Comparison of ENCODE assay signal across 13 cellular contexts in the genomic region with DNA sequence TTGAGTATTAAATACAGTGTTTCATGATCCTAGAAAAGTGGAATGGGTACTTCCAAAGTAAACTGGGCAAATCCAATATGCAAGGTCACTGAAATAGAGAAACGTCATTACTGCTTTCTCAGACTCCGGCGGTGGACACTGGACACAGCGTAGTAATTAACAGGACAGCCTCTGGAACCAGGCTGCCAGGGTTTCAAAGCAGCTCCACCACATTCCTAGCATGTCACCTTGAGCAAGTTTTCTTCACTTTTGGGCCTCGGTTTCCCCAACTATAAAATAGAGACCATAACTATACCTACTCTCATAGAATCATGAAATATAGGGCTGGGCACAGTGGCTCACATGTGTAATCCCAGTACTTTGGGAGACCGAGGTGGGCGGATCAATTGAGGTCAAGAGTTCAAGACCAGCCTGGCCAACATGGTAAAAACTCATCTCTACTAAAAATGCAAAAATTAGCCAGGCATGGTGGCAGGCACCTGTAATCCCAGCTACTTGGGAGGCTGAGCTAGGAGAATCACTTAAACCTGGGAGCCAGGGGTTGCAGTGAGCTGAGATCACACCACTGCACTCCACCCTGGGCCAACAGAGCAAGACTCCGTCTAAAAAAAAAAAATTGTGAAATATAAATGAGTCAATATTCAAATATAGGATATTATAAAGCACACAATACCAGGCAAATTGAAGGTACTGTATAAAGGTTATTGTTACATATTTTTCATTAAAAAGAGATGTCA. TPM values are rescaled to one million over a fixed set of nuclear protein-coding genes. Genes with fewer than 3 reads are reported as not detected.
DNase-seq lines count a peak whose midpoint lies in the region; ATAC-seq and TF ChIP-seq lines count a peak whose summit lies in the region.
"Had no signal": no experiment of that assay in that cellular context is flagged by ENCODE, and none has a peak within 500 bp of the region (broad histone marks: within the 10 kb centered on the region; RNA-seq: fewer than 3 reads in every experiment).

No MANE protein-coding gene starts in this region.

- no peaks in the 10 kb centered on the region for H3K36me3 Mint-ChIP-seq in natural killer cell treated with Interleukin-12 subunit alpha and Interleukin-12 subunit beta and Interleukin-15 and Interleukin-18, amount 100 ng/mL, for 72 hours

- 85 to 91% methylated on average over 8 of the region's 8 CpGs for WGBS in heart right ventricle, 2 donors
- 92% methylated on average over 8 of the region's 8 CpGs for WGBS in mammary epithelial cell (ENCODE audit: low coverage, missing lambda C conversion rate)
- 87% methylated on average over 8 of the region's 8 CpGs for WGBS in urinary bladder

- intact Hi-C loops in heart right ventricle (cut with DNase I), result no loop called here
- intact Hi-C loops in left ventricle myocardium superior (cut with micrococcal nuclease), result no loop called here
- intact Hi-C loops in mammary epithelial cell (cut with micrococcal nuclease), result loop anchor here (2.0 kb wide), 1 partner anchor 26 kb away; the partner anchor contains the start of gene ARHGAP18

- no peaks in the 10 kb centered on the region for H3K27me3 ChIP-seq in heart right ventricle
- H3K27me3 ChIP-seq in mammary epithelial cell (ENCODE audit: insufficient read depth, low read length), result no peaks in the 10 kb centered on the region
- H3K27me3 ChIP-seq in foreskin keratinocyte, result no peaks in the 10 kb centered on the region
- H3K27me3 ChIP-seq: testis had no signal

- dilution Hi-C loops in mammary epithelial cell (cut with HindIII; ENCODE audit: low sequenced_read_pairs), result no loop called here

- peak overlapping the region; percentile 24 to 90 (median 72) for H3K27ac ChIP-seq in heart right ventricle
- peak overlapping the region; percentile 76 for H3K27ac ChIP-seq in mammary epithelial cell (ENCODE audit: insufficient read depth, low read depth, low read length)
- H3K27ac ChIP-seq in urinary bladder (ENCODE audit: low read depth), result peak overlapping the region; percentile 16
- no peak overlapping the region for H3K27ac ChIP-seq in foreskin keratinocyte
- H3K27ac ChIP-seq: VCaP had no signal

- no peaks in the 10 kb centered on the region for H3K27me3 Mint-ChIP-seq in natural killer cell treated with Interleukin-12 subunit alpha and Interleukin-12 subunit beta and Interleukin-15 and Interleukin-18, amount 100 ng/mL, for 72 hours
- H3K27me3 Mint-ChIP-seq: naive thymus-derived CD4-positive, alpha-beta T cell had no signal

- H3K9me3 Mint-ChIP-seq in natural killer cell treated with Interleukin-12 subunit alpha and Interleukin-12 subunit beta and Interleukin-15 and Interleukin-18, amount 100 ng/mL, for 72 hours, result no peaks in the 10 kb centered on the region
- H3K9me3 Mint-ChIP-seq: naive thymus-derived CD4-positive, alpha-beta T cell had no signal

- peaks cover 72% of the 10 kb centered on the region for H3K79me2 ChIP-seq in mammary epithelial cell (ENCODE audit: insufficient read depth, low read length)

- H3K9me3 ChIP-seq in heart right ventricle, result no peaks in the 10 kb centered on the region
- H3K9me3 ChIP-seq in mammary epithelial cell (replicated peaks; ENCODE audit: insufficient read depth, low read length), result no peaks in the 10 kb centered on the region
- H3K9me3 ChIP-seq: testis had no signal

- H3K4me1 ChIP-seq in heart right ventricle, result peaks cover 0 to 100% (median 43%) of the 10 kb centered on the region in 9 donors
- H3K4me1 ChIP-seq in mammary epithelial cell (ENCODE audit: insufficient read depth, low read length), result peaks cover 92% of the 10 kb centered on the region
- no peaks in the 10 kb centered on the region for H3K4me1 ChIP-seq in urinary bladder (ENCODE audit: insufficient read depth)
- H3K4me1 ChIP-seq in foreskin keratinocyte, result peaks cover 55% of the 10 kb centered on the region
- H3K4me1 ChIP-seq: testis had no signal

- H3K4me3 Mint-ChIP-seq in natural killer cell treated with Interleukin-12 subunit alpha and Interleukin-12 subunit beta and Interleukin-15 and Interleukin-18, amount 100 ng/mL, for 72 hours, result peak overlapping the region; percentile 70

- TF ChIP-seq CTCF in heart right ventricle (IDR thresholded peaks at IDR 0.05) (no peak), mammary epithelial cell (conservative IDR thresholded peaks at IDR 0.05 in 1 of 2, IDR thresholded peaks at IDR 0.05 in 1 of 2; ENCODE audit: extremely low read depth in 1 of 2, insufficient read depth in 1 of 2, low read depth in 1 of 2, low read length in 2 of 2) (no peak), foreskin keratinocyte (conservative IDR thresholded peaks at IDR 0.05) (no peak)

- H3K4me1 Mint-ChIP-seq in natural killer cell treated with Interleukin-12 subunit alpha and Interleukin-12 subunit beta and Interleukin-15 and Interleukin-18, amount 100 ng/mL, for 72 hours (ENCODE audit: low read depth in 2 of 2), result peaks cover 48 to 61% of the 10 kb centered on the region in 2 donors

- BruUV-seq in mammary epithelial cell (replicated peaks; lab: Mats Ljungman, UMichigan), result no TSS peak

- H3K9ac ChIP-seq in mammary epithelial cell (ENCODE audit: insufficient read depth, low read length), result no peak overlapping the region

- no peak overlapping the region for H3K4me2 ChIP-seq in mammary epithelial cell (ENCODE audit: insufficient read depth, low read depth, low read length)

- no peaks in the 10 kb centered on the region for H3K36me3 ChIP-seq in heart right ventricle
- no peaks in the 10 kb centered on the region for H3K36me3 ChIP-seq in mammary epithelial cell (ENCODE audit: insufficient read depth, low read length)
- no peaks in the 10 kb centered on the region for H3K36me3 ChIP-seq in urinary bladder (ENCODE audit: insufficient read depth)

- DNase-seq in heart right ventricle (no peak), left ventricle myocardium superior (no peak), mammary epithelial cell (no peak), globus pallidus (ENCODE audit: low spot score) (no peak), foreskin keratinocyte (no peak)
- DNase-seq in natural killer cell treated with Interleukin-12 subunit alpha and Interleukin-12 subunit beta and Interleukin-15 and Interleukin-18, amount 100 ng/mL, for 72 hours (ENCODE audit: low spot score), result no peak
- DNase-seq: activated gamma-delta T cell; naive thymus-derived CD4-positive, alpha-beta T cell; NCI-H1436; testis had no signal

- H3K4me3 ChIP-seq in heart right ventricle, result no peak overlapping the region
- H3K4me3 ChIP-seq in mammary epithelial cell (replicated peaks in 1 of 3; ENCODE audit: insufficient read depth in 1 of 3, low read depth in 2 of 3, low read length in 3 of 3), result no peak overlapping the region
- no peak overlapping the region for H3K4me3 ChIP-seq in urinary bladder (ENCODE audit: low read depth, low read length)
- H3K4me3 ChIP-seq: testis had no signal

- ATAC-seq in heart right ventricle, result no peak
- ATAC-seq in left ventricle myocardium superior, result no peak
- ATAC-seq in natural killer cell treated with Interleukin-12 subunit alpha and Interleukin-12 subunit beta and Interleukin-15 and Interleukin-18, amount 100 ng/mL, for 72 hours, result no peak
- no peak for ATAC-seq in foreskin keratinocyte
- no peak for ATAC-seq in GM18907 (IDR thresholded peaks at IDR 0.05; ENCODE audit: unreplicated experiment)
- ATAC-seq: naive thymus-derived CD4-positive, alpha-beta T cell had no signal

- H3K27ac Mint-ChIP-seq in natural killer cell treated with Interleukin-12 subunit alpha and Interleukin-12 subunit beta and Interleukin-15 and Interleukin-18, amount 100 ng/mL, for 72 hours, result peak overlapping the region; percentile 68 to 88

- no peak overlapping the region for H2AFZ ChIP-seq in mammary epithelial cell (ENCODE audit: low read depth, low read length)

- H4K20me1 ChIP-seq in mammary epithelial cell (ENCODE audit: insufficient read depth, low read length), result no peaks in the 10 kb centered on the region

- in situ Hi-C loops in mammary epithelial cell (cut with MboI; ENCODE audit: low sequenced_read_pairs in 2 of 2), result no loop called here

- CTCF ChIA-PET in mammary epithelial cell (lab: Charles Lee; ENCODE audit: low non-redundant PET), result no interaction called here

RNA-seq across cellular contexts. Expression of gene ARHGAP18, which starts 24.9 kb away (rescaled TPM):
- total RNA-seq in heart right ventricle (10 to 100 TPM in 1 of 10 donors, 1 to 10 TPM in 9; 3.4 to 15.4 (median 4.2) TPM), left ventricle myocardium superior (5.7 TPM), mammary epithelial cell (10 to 100 TPM; 20.8 to 28.5 TPM), urinary bladder (39.5 TPM), foreskin keratinocyte (37.5 and 57.1 TPM in 2 replicates)
- polyA plus RNA-seq in heart right ventricle (1 to 10 TPM; 2.2 to 3.8 TPM), mammary epithelial cell (14.9 TPM), urinary bladder (4.9 TPM), foreskin keratinocyte (12.4 and 15.7 TPM in 2 replicates)
- polyA minus RNA-seq in mammary epithelial cell, result 17.2 TPM
- total RNA-seq in natural killer cell treated with Interleukin-12 subunit alpha and Interleukin-12 subunit beta and Interleukin-15 and Interleukin-18, amount 100 ng/mL, for 72 hours, result 10 to 100 TPM; 10.4 to 14.3 TPM
